ENCODE assay signal across 10 cellular contexts in the genomic region with DNA sequence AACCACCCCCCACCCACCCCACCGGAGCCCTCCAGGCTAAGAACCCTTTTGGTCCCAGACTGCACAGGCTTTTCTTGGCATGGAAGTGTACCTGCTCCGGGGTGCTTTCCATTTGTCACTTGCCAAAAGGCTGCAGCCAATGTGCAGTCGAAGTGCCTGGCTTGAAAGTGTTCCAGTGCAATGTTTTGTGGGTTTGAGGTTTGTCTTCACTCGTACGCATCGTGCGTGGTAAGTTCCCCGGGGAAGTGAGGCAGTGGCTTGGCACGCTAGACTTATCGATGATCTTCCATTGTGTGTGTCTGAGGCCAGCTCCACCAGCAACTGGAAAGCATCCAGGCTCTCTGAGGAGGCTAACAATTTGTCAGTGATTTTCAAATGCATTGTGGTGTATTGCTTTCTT.
A peak's percentile ranks its signal among the peaks of the same experiment; 100 is the strongest.
DNase-seq lines count a peak whose midpoint lies in the region; ATAC-seq and TF ChIP-seq lines count a peak whose summit lies in the region.
"Had no signal": no experiment of that assay in that cellular context is flagged by ENCODE, and none has a peak within 500 bp of the region (broad histone marks: within the 10 kb centered on the region; RNA-seq: fewer than 3 reads in every experiment).

No MANE protein-coding gene starts in this region.

- peak; percentile 57 for ATAC-seq in HG03575 (IDR thresholded peaks at IDR 0.05; ENCODE audit: extremely low read depth, insufficient number of reproducible peaks, low FRiP score, unreplicated experiment)
- ATAC-seq in WTC11, result no peak; the same call in 1 of the 2 replicates
- no peak for ATAC-seq in GM21526 (IDR thresholded peaks at IDR 0.05; ENCODE audit: low FRiP score, unreplicated experiment)
- no peak for ATAC-seq in GM21381 (IDR thresholded peaks at IDR 0.05; ENCODE audit: unreplicated experiment)
- ATAC-seq: T-helper 17 cell had no signal

- H3K4me3 Mint-ChIP-seq in WTC11, result no peak overlapping the region
- H3K4me3 Mint-ChIP-seq: T-helper 17 cell had no signal

- peak overlapping the region; percentile 77 for H3K4me2 ChIP-seq in osteoblast (ENCODE audit: insufficient read depth, low read length)

- peaks cover 10% of the 10 kb centered on the region for H3K4me1 ChIP-seq in osteoblast (ENCODE audit: insufficient read depth, low read length)

- H3K79me2 ChIP-seq in osteoblast (ENCODE audit: insufficient read depth, low read length), result no peaks in the 10 kb centered on the region

- H3K36me3 ChIP-seq in osteoblast (ENCODE audit: insufficient read depth, low read length), result no peaks in the 10 kb centered on the region

- CTCF ChIA-PET in WTC11 (lab: Charles Lee), result no interaction called here

- H2AFZ ChIP-seq in osteoblast (ENCODE audit: low read length), result no peak overlapping the region

- no peaks in the 10 kb centered on the region; the same call in 1 of the 2 replicates for H3K27me3 Mint-ChIP-seq in WTC11 (ENCODE audit: low read depth)

- TF ChIP-seq CTCF in GM12865 (IDR thresholded peaks at IDR 0.05; ENCODE audit: insufficient read depth, low read depth, low read length, missing control alignments) (no peak), WTC11 (IDR thresholded peaks at IDR 0.05) (no peak), osteoblast (IDR thresholded peaks at IDR 0.05; ENCODE audit: extremely low read depth, low read depth, low read length) (no peak)

- peaks cover 8% of the 10 kb centered on the region for H3K27me3 ChIP-seq in osteoblast (ENCODE audit: insufficient read depth, low read length)

- DNase-seq in GM12865 (ENCODE audit: low read depth), result peak; percentile 53
- DNase-seq in WTC11 (ENCODE audit: low spot score), result no peak
- peak; percentile 64 for DNase-seq in osteoblast (ENCODE audit: insufficient read length, low spot score, missing footprints)
- no peak for DNase-seq in T-helper 1 cell
- DNase-seq in NCI-H524 (lab: John Stamatoyannopoulos, UW), result no peak
- DNase-seq: activated T-cell treated with anti-CD3 and anti-CD28 coated beads for 4 hours, T-helper 17 cell had no signal

- H4K20me1 ChIP-seq in osteoblast (ENCODE audit: insufficient read depth, low read length), result no peaks in the 10 kb centered on the region

- no peak overlapping the region for H3K27ac ChIP-seq in osteoblast (ENCODE audit: low read depth, low read length)

- peaks cover 16% of the 10 kb centered on the region for H3K9me3 Mint-ChIP-seq in WTC11

- H3K36me3 Mint-ChIP-seq in WTC11, result peaks cover 19% of the 10 kb centered on the region

- no peak overlapping the region for H3K4me3 ChIP-seq in GM12865 (ENCODE audit: low read depth, low read length)
- peak overlapping the region; percentile 50 for H3K4me3 ChIP-seq in osteoblast (ENCODE audit: insufficient read depth, low read length)

- peak overlapping the region; percentile 34 for H3K27ac Mint-ChIP-seq in WTC11
- H3K27ac Mint-ChIP-seq: T-helper 17 cell had no signal

- peaks cover 33% of the 10 kb centered on the region for H3K4me1 Mint-ChIP-seq in WTC11
- H3K4me1 Mint-ChIP-seq: T-helper 17 cell had no signal

- POLR2A ChIA-PET in WTC11 (lab: Charles Lee), result no interaction called here

- no peaks in the 10 kb centered on the region for H3K9me3 ChIP-seq in osteoblast (ENCODE audit: low read depth, low read length)

TF ChIP-seq in WTC11, 78 proteins besides CTCF, POLR2A, EP300 and RAD21:
- TF ChIP-seq, protein P1, sequence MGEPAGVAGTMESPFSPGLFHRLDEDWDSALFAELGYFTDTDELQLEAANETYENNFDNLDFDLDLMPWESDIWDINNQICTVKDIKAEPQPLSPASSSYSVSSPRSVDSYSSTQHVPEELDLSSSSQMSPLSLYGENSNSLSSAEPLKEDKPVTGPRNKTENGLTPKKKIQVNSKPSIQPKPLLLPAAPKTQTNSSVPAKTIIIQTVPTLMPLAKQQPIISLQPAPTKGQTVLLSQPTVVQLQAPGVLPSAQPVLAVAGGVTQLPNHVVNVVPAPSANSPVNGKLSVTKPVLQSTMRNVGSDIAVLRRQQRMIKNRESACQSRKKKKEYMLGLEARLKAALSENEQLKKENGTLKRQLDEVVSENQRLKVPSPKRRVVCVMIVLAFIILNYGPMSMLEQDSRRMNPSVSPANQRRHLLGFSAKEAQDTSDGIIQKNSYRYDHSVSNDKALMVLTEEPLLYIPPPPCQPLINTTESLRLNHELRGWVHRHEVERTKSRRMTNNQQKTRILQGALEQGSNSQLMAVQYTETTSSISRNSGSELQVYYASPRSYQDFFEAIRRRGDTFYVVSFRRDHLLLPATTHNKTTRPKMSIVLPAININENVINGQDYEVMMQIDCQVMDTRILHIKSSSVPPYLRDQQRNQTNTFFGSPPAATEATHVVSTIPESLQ (CRISPR knock-in tag; IDR thresholded peaks at IDR 0.05), result no peak
- TF ChIP-seq, protein P2, sequence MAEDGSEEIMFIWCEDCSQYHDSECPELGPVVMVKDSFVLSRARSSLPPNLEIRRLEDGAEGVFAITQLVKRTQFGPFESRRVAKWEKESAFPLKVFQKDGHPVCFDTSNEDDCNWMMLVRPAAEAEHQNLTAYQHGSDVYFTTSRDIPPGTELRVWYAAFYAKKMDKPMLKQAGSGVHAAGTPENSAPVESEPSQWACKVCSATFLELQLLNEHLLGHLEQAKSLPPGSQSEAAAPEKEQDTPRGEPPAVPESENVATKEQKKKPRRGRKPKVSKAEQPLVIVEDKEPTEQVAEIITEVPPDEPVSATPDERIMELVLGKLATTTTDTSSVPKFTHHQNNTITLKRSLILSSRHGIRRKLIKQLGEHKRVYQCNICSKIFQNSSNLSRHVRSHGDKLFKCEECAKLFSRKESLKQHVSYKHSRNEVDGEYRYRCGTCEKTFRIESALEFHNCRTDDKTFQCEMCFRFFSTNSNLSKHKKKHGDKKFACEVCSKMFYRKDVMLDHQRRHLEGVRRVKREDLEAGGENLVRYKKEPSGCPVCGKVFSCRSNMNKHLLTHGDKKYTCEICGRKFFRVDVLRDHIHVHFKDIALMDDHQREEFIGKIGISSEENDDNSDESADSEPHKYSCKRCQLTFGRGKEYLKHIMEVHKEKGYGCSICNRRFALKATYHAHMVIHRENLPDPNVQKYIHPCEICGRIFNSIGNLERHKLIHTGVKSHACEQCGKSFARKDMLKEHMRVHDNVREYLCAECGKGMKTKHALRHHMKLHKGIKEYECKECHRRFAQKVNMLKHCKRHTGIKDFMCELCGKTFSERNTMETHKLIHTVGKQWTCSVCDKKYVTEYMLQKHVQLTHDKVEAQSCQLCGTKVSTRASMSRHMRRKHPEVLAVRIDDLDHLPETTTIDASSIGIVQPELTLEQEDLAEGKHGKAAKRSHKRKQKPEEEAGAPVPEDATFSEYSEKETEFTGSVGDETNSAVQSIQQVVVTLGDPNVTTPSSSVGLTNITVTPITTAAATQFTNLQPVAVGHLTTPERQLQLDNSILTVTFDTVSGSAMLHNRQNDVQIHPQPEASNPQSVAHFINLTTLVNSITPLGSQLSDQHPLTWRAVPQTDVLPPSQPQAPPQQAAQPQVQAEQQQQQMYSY (CRISPR knock-in tag; IDR thresholded peaks at IDR 0.05), result no peak
- no peak for TF ChIP-seq TEAD4 (CRISPR knock-in tag; IDR thresholded peaks at IDR 0.05)

Comparison
In these comparisons a context has a peak if more than half of its experiments do, and no peak if none do; other contexts are left out.
1. DNase-seq: peak in GM12865 (single experiment) and osteoblast (single experiment); none in WTC11 (single experiment), T-helper 1 cell (0 of 5) and NCI-H524 (0 of 2).